ENCODE assay signal across 15 cellular contexts in genomic region chr5:149151717-149152116, GRCh38. TPM values are rescaled to one million over a fixed set of nuclear protein-coding genes. Genes with fewer than 3 reads are reported as not detected.
DNase-seq lines count a peak whose midpoint lies in the region; ATAC-seq, FAIRE-seq and TF ChIP-seq lines count a peak whose summit lies in the region.
"Had no signal": no experiment of that assay in that cellular context is flagged by ENCODE, and none has a peak within 500 bp of the region (broad histone marks: within the 10 kb centered on the region; RNA-seq: fewer than 3 reads in every experiment).

No MANE protein-coding gene starts in this region.

- ATAC-seq in left cardiac atrium, result no peak
- ATAC-seq in K562, result no peak
- no peak for ATAC-seq in GM18498 (IDR thresholded peaks at IDR 0.05; ENCODE audit: unreplicated experiment)
- ATAC-seq: activated CD4-positive, CD25-positive, alpha-beta regulatory T cell treated with anti-CD3 and anti-CD28 coated beads, Interleukin-2, amount 50 U/mL, for 24 hours; effector memory CD8-positive, alpha-beta T cell; stimulated activated naive CD8-positive, alpha-beta T cell treated with anti-CD3 and anti-CD28 coated beads, Interleukin-15, amount 100 ng/mL, for 72 hours had no signal

- POLR2A ChIA-PET in K562 (lab: Yijun Ruan, JAX), result no interaction called here

- CTCF ChIA-PET in K562 (lab: Yijun Ruan, JAX; ENCODE audit: low intra/inter-chr PET ratio), result no interaction called here

- H3K9ac ChIP-seq in K562 (ENCODE audit: insufficient read depth in 1 of 2, low read depth in 2 of 2, low read length in 2 of 2) (no peak overlapping the region), kidney (ENCODE audit: low read length in 2 of 2) (no peak overlapping the region)

- H3K9me3 Mint-ChIP-seq in activated T-cell treated with anti-CD3 and anti-CD28 coated beads, Interleukin-2, amount 50 U/mL, for 24 hours, result no peaks in the 10 kb centered on the region
- H3K9me3 Mint-ChIP-seq: CD4-positive, CD25-positive, alpha-beta regulatory T cell; effector memory CD8-positive, alpha-beta T cell; stimulated activated naive CD8-positive, alpha-beta T cell treated with anti-CD3 and anti-CD28 coated beads, Interleukin-15, amount 100 ng/mL, for 72 hours had no signal

- no peaks in the 10 kb centered on the region for H3K36me3 Mint-ChIP-seq in activated T-cell treated with anti-CD3 and anti-CD28 coated beads, Interleukin-2, amount 50 U/mL, for 24 hours (ENCODE audit: low read depth)
- H3K36me3 Mint-ChIP-seq: CD4-positive, CD25-positive, alpha-beta regulatory T cell had no signal

- H3K27ac ChIP-seq in right atrium auricular region (peak overlapping the region; percentile 86 to 90), K562 (ENCODE audit: extremely low read depth, low read depth, low read length) (no peak overlapping the region), kidney (ENCODE audit: low read depth in 2 of 2, low read length in 2 of 2) (peak overlapping the region; percentile 35 to 75), vagina (peak overlapping the region; percentile 14)

- BruUV-seq in K562 (replicated peaks; lab: Mats Ljungman, UMichigan), result no TSS peak

- H3K27me3 ChIP-seq in right atrium auricular region (no peaks in the 10 kb centered on the region), K562 (ENCODE audit: control insufficient read depth in 2 of 2, insufficient read depth in 2 of 2, low read length in 2 of 2) (peaks cover 0 to 10% of the 10 kb centered on the region in 2 experiments; a peak in 1 of 5 replicates), vagina (no peaks in the 10 kb centered on the region)

- H3K36me3 ChIP-seq in right atrium auricular region, result no peaks in the 10 kb centered on the region
- H3K36me3 ChIP-seq in K562 (ENCODE audit: control insufficient read depth, insufficient read depth, low read length), result no peaks in the 10 kb centered on the region
- no peaks in the 10 kb centered on the region for H3K36me3 ChIP-seq in kidney (ENCODE audit: control insufficient read depth in 1 of 2, insufficient read depth in 2 of 2, low read length in 2 of 2)
- no peaks in the 10 kb centered on the region for H3K36me3 ChIP-seq in vagina
- H3K36me3 ChIP-seq: HAP-1 had no signal

- peaks cover 12% of the 10 kb centered on the region for H3K27me3 Mint-ChIP-seq in activated T-cell treated with anti-CD3 and anti-CD28 coated beads, Interleukin-2, amount 50 U/mL, for 24 hours
- H3K27me3 Mint-ChIP-seq: stimulated activated naive CD8-positive, alpha-beta T cell treated with anti-CD3 and anti-CD28 coated beads, Interleukin-15, amount 100 ng/mL, for 72 hours had no signal

- H2AFZ ChIP-seq in K562 (ENCODE audit: low read depth, low read length), result no peak overlapping the region

- in situ Hi-C loops in K562 (cut with MboI), result no loop called here

- WGBS in K562 (ENCODE audit: insufficient coverage, low coverage, missing lambda C conversion rate), result 15% methylated on average over 3 of the region's 3 CpGs

- no peak overlapping the region for H3K27ac Mint-ChIP-seq in activated T-cell treated with anti-CD3 and anti-CD28 coated beads, Interleukin-2, amount 50 U/mL, for 24 hours
- H3K27ac Mint-ChIP-seq: CD4-positive, CD25-positive, alpha-beta regulatory T cell; effector memory CD8-positive, alpha-beta T cell; stimulated activated naive CD8-positive, alpha-beta T cell treated with anti-CD3 and anti-CD28 coated beads, Interleukin-15, amount 100 ng/mL, for 72 hours had no signal

- H3K4me3 ChIP-seq in right atrium auricular region (no peak overlapping the region), K562 (no peak overlapping the region), kidney (ENCODE audit: low read length in 2 of 2) (no peak overlapping the region), vagina (no peak overlapping the region)
- H3K4me3 ChIP-seq: HAP-1 had no signal

- H3K9me1 ChIP-seq in K562 (ENCODE audit: control insufficient read depth, insufficient read depth, low read length), result no peaks in the 10 kb centered on the region

- H3K9me3 ChIP-seq in right atrium auricular region (no peaks in the 10 kb centered on the region), K562 (replicated peaks; ENCODE audit: control insufficient read depth, insufficient read depth, low read depth, low read length) (no peaks in the 10 kb centered on the region), kidney (ENCODE audit: control insufficient read depth in 1 of 2, low read length in 2 of 2) (no peaks in the 10 kb centered on the region), vagina (no peaks in the 10 kb centered on the region)
- H3K9me3 ChIP-seq: HAP-1 had no signal

- intact Hi-C loops in left cardiac atrium (cut with DNase I) (no loop called here), K562 (cut with micrococcal nuclease) (no loop called here), kidney (cut with DNase I) (no loop called here), vagina (cut with DNase I) (no loop called here)

- no peak overlapping the region for H3K4me2 ChIP-seq in K562 (ENCODE audit: insufficient read depth, low read length)

- TF ChIP-seq POLR2A in K562 (conservative IDR thresholded peaks at IDR 0.05) (no peak), vagina (IDR thresholded peaks at IDR 0.05) (no peak)

- no peaks in the 10 kb centered on the region for H3K79me2 ChIP-seq in K562 (ENCODE audit: control insufficient read depth, insufficient read depth, low read length)

- TF ChIP-seq RAD21 in K562 (CRISPR knock-in tag; conservative IDR thresholded peaks at IDR 0.05 in 1 of 2, IDR thresholded peaks at IDR 0.05 in 1 of 2), result peak in 1 of 2 experiments; percentile 42; a peak in 3 of 4 replicates

- FAIRE-seq in K562 (lab: Jason Lieb, UNC), result no peak
- FAIRE-seq in kidney (lab: Jason Lieb, UNC), result no peak

- H3K4me1 Mint-ChIP-seq in activated T-cell treated with anti-CD3 and anti-CD28 coated beads, Interleukin-2, amount 50 U/mL, for 24 hours (ENCODE audit: low read depth), result peaks cover 10% of the 10 kb centered on the region
- H3K4me1 Mint-ChIP-seq: CD4-positive, CD25-positive, alpha-beta regulatory T cell; stimulated activated naive CD8-positive, alpha-beta T cell treated with anti-CD3 and anti-CD28 coated beads, Interleukin-15, amount 100 ng/mL, for 72 hours had no signal

- H3K4me1 ChIP-seq in right atrium auricular region (peaks cover 0 to 87% of the 10 kb centered on the region in 2 donors), K562 (replicated peaks in 1 of 2; ENCODE audit: control insufficient read depth in 2 of 2, insufficient read depth in 2 of 2, low read length in 2 of 2) (peaks cover 2 to 31% of the 10 kb centered on the region in 2 experiments; a peak in 4 of 5 replicates), kidney (ENCODE audit: control insufficient read depth in 1 of 2, insufficient read depth in 1 of 2, low read depth in 1 of 2, low read length in 2 of 2) (peaks cover 22 to 40% of the 10 kb centered on the region in 2 donors), vagina (peaks cover 7% of the 10 kb centered on the region)
- H3K4me1 ChIP-seq: HAP-1 had no signal

- DNase-seq in right atrium auricular region (ENCODE audit: low spot score), result no peak
- DNase-seq in left cardiac atrium, result no peak
- no peak for DNase-seq in K562 (ENCODE audit: extremely low read depth in 1 of 4, low spot score in 3 of 4)
- no peak for DNase-seq in kidney
- DNase-seq in vagina (ENCODE audit: extremely low spot score in 2 of 2), result no peak
- DNase-seq in activated T-cell treated with anti-CD3 and anti-CD28 coated beads, Interleukin-2, amount 50 U/mL, for 24 hours, result no peak
- DNase-seq in activated CD8-positive, alpha-beta memory T cell treated with anti-CD3 and anti-CD28 coated beads for 24 hours, result no peak
- DNase-seq: CD4-positive, CD25-positive, alpha-beta regulatory T cell; effector memory CD8-positive, alpha-beta T cell; NCI-H146; NK-92 treated with Interleukin-12 subunit alpha and Interleukin-12 subunit beta, amount 100 ng/mL, for 24 hours; stimulated activated naive CD8-positive, alpha-beta T cell treated with anti-CD3 and anti-CD28 coated beads, Interleukin-15, amount 100 ng/mL, for 72 hours had no signal

- TF ChIP-seq CTCF in right atrium auricular region (IDR thresholded peaks at IDR 0.05) (peak in 1 of 2 donors; percentile 40), K562 (IDR thresholded peaks at IDR 0.05 in 2 of 3, conservative IDR thresholded peaks at IDR 0.05 in 1 of 3; ENCODE audit: insufficient read depth in 2 of 3, low read depth in 1 of 3, low read length in 3 of 3) (peak; percentile 28 to 52 (median 32); a peak in 3 of 6 replicates), kidney (IDR thresholded peaks at IDR 0.05; ENCODE audit: borderline replicate concordance, extremely low read depth, insufficient read depth) (peak; percentile 7), vagina (IDR thresholded peaks at IDR 0.05) (no peak)

- no peak overlapping the region for H3K4me3 Mint-ChIP-seq in activated T-cell treated with anti-CD3 and anti-CD28 coated beads, Interleukin-2, amount 50 U/mL, for 24 hours
- H3K4me3 Mint-ChIP-seq: CD4-positive, CD25-positive, alpha-beta regulatory T cell; effector memory CD8-positive, alpha-beta T cell; stimulated activated naive CD8-positive, alpha-beta T cell treated with anti-CD3 and anti-CD28 coated beads, Interleukin-15, amount 100 ng/mL, for 72 hours had no signal

- no peak for TF ChIP-seq EP300 in K562 (IDR thresholded peaks at IDR 0.05; ENCODE audit: low read length)

- H4K20me1 ChIP-seq in K562 (replicated peaks; ENCODE audit: control insufficient read depth, insufficient read depth, low read length), result no peaks in the 10 kb centered on the region

RNA-seq across cellular contexts. Expression of gene ABLIM3, which starts 10.4 kb away (rescaled TPM):
- total RNA-seq in right atrium auricular region (100 to 1,000 TPM; 109 to 145 TPM), left cardiac atrium (100 to 1,000 TPM; 106 to 129 TPM), K562 (2014; rRNA removed) (0.08 and 0.14 TPM in 2 replicates), K562 (2014; rRNA removed; fragmentation: Illumina TruSeq; extraction: Trizol) (0.11 and 0.13 TPM in 2 replicates), K562 (2015; rRNA removed; fragmentation: Illumina TruSeq; extraction: Trizol) (0.04 and 0.08 TPM in 2 replicates), K562 (2021) (0.34 and 0.38 TPM in 2 replicates), kidney (21.7 TPM), vagina (50.8 TPM)
- total RNA-seq in K562 (2011; cell fraction: chromatin; rRNA removed; ENCODE audit: low replicate concordance), result 0.44 and 0.48 TPM in 2 replicates
- total RNA-seq in K562 (2011; cell fraction: nucleolus; rRNA removed), result 0.26 and 0.50 TPM in 2 replicates
- 0.23 and 0.29 TPM in 2 replicates for total RNA-seq in K562 (2011; cell fraction: nucleoplasm; rRNA removed)
- polyA plus RNA-seq in K562 (2011; rRNA removed) (0.03 TPM in 2 replicates), K562 (2014; fragmentation: Illumina TruSeq; extraction: Trizol) (0.19 and 0.26 TPM in 2 replicates), K562 (2014; fragmentation: Nextera tagmentation; extraction: Ambion mirVana) (under 1 TPM; 0.08 to 0.10 TPM), K562 (2014; rRNA removed) (0.15 and 0.22 TPM in 2 replicates), kidney (ENCODE audit: insufficient read depth, low read depth, low replicate concordance) (20.1 TPM)
- 0.07 TPM in 1 of 2 replicates, not detected in the other for polyA plus RNA-seq in K562 (2011; cell fraction: cytosol; rRNA removed)
- 0.10 TPM in 1 of 2 replicates, not detected in the other for polyA plus RNA-seq in K562 (2011; cell fraction: nucleus; rRNA removed)
- 0.46 and 7.8 TPM in 2 replicates for polyA plus RNA-seq in K562 (2012)
- 0.11 TPM in 1 of 2 replicates, not detected in the other for polyA minus RNA-seq in K562 (2011; rRNA and poly(A)+ RNA removed)
- polyA minus RNA-seq in K562 (2011; cell fraction: cytosol; rRNA and poly(A)+ RNA removed), result not detected in 2 replicates
- polyA minus RNA-seq in K562 (2011; cell fraction: nucleus; rRNA and poly(A)+ RNA removed), result not detected in 2 replicates

Comparison
In these comparisons a context has a peak if more than half of its experiments do, and no peak if none do; other contexts are left out.
1. CTCF ChIP-seq: peak in K562 (3 of 3) and kidney (single experiment); none in vagina (0 of 3).
2. RNA of gene ABLIM3, which starts 10.4 kb away (total RNA-seq): 109 to 145 TPM in right atrium auricular region, 106 to 129 TPM in left cardiac atrium, 50.8 TPM in vagina (single experiment) and 21.7 TPM in kidney (single experiment); 0.04 to 0.50 TPM in K562; every median in the first group is over 10 times any median in the second.